8 cellular contexts compared by ENCODE assay signal in genomic region chr5:71456362-71456743, GRCh38. TPM values are rescaled to one million over a fixed set of nuclear protein-coding genes. Genes with fewer than 3 reads are reported as not detected.
DNase-seq lines count a peak whose midpoint lies in the region; ATAC-seq and TF ChIP-seq lines count a peak whose summit lies in the region.

No MANE protein-coding gene starts in this region.

- H3K4me1 ChIP-seq in heart left ventricle: peaks cover 4 to 28% (median 19%) of the 10 kb centered on the region in 12 donors
- H3K4me1 ChIP-seq in thymus (ENCODE audit: control insufficient read depth, insufficient read depth, low read length): no peaks in the 10 kb centered on the region

- POLR2A ChIA-PET in activated B cell treated with CpG ODN at 0.5 μM for 24 hours (lab: Charles Lee): interaction anchor here (1.4 kb wide), 1 partner anchor 131 kb away, joined by 11 read pairs; the partner anchor contains the start of gene MCCC2

- peak overlapping the region; percentile 97 for H3K4me3 Mint-ChIP-seq in activated B cell treated with CpG ODN at 0.5 μM for 24 hours
- peak overlapping the region; percentile 89 to 100 (median 95) for H3K4me3 Mint-ChIP-seq in immature natural killer cell

- TF ChIP-seq CTCF in heart left ventricle (IDR thresholded peaks at IDR 0.05) (no peak), activated B cell treated with CpG ODN at 0.5 μM for 24 hours (IDR thresholded peaks at IDR 0.05) (no peak)

- ATAC-seq in heart left ventricle: no peak
- ATAC-seq in Right ventricle myocardium superior (ENCODE audit: poor library complexity): no peak
- ATAC-seq in activated B cell treated with CpG ODN at 0.5 μM for 24 hours (ENCODE audit: low read depth): no peak

- H3K4me1 Mint-ChIP-seq in activated B cell treated with CpG ODN at 0.5 μM for 24 hours: peaks cover 23% of the 10 kb centered on the region
- peaks cover 27 to 40% of the 10 kb centered on the region in 2 donors for H3K4me1 Mint-ChIP-seq in immature natural killer cell

- no peaks in the 10 kb centered on the region for H3K9me3 ChIP-seq in heart left ventricle
- no peaks in the 10 kb centered on the region for H3K9me3 ChIP-seq in thymus (ENCODE audit: control insufficient read depth)

- H3K27me3 ChIP-seq in heart left ventricle (peaks cover 0 to 6% (median 0%) of the 10 kb centered on the region in 9 donors), thymus (ENCODE audit: control insufficient read depth, insufficient read depth) (no peaks in the 10 kb centered on the region)

- H3K27ac ChIP-seq in heart left ventricle: peak overlapping the region in 11 of 12 donors; percentile 84 to 93 (median 91)
- no peak overlapping the region for H3K27ac ChIP-seq in thymus (ENCODE audit: low read depth)

- H3K27me3 Mint-ChIP-seq in activated B cell treated with CpG ODN at 0.5 μM for 24 hours (peaks cover 6% of the 10 kb centered on the region), immature natural killer cell (ENCODE audit: low read depth in 3 of 3) (peaks cover 2 to 19% (median 15%) of the 10 kb centered on the region in 3 donors)

- intact Hi-C loops in heart left ventricle (cut with DNase I): no loop called here
- intact Hi-C loops in Right ventricle myocardium superior (cut with DNase I): no loop called here
- intact Hi-C loops in activated B cell treated with CpG ODN at 0.5 μM for 24 hours (cut with micrococcal nuclease): loop anchor here (1.0 to 5.0 kb wide), 4 partner anchors 131 to 1501 kb away; partner anchors contain the start of genes FCHO2, MCCC2, MRPS27 and PTCD2

- TF ChIP-seq POLR2A in heart left ventricle (IDR thresholded peaks at IDR 0.05): no peak

- H3K36me3 ChIP-seq in heart left ventricle: peaks cover 0 to 31% (median 30%) of the 10 kb centered on the region in 9 donors
- peaks cover 8% of the 10 kb centered on the region for H3K36me3 ChIP-seq in thymus (ENCODE audit: control insufficient read depth, insufficient read depth)

- WGBS in heart left ventricle, 4 donors: 2 to 6% (median 4%) methylated on average over 4 of the region's 4 CpGs
- 6% methylated on average over 4 of the region's 4 CpGs for WGBS in thymus

- H3K36me3 Mint-ChIP-seq in activated B cell treated with CpG ODN at 0.5 μM for 24 hours (ENCODE audit: low read depth) (peaks cover 32% of the 10 kb centered on the region), immature natural killer cell (peaks cover 3 to 11% (median 4%) of the 10 kb centered on the region in 3 donors)

- CTCF ChIA-PET in activated B cell treated with CpG ODN at 0.5 μM for 24 hours (lab: Charles Lee): no interaction called here

- H3K9me3 Mint-ChIP-seq in activated B cell treated with CpG ODN at 0.5 μM for 24 hours (no peaks in the 10 kb centered on the region), immature natural killer cell (no peaks in the 10 kb centered on the region)

- H3K27ac Mint-ChIP-seq in activated B cell treated with CpG ODN at 0.5 μM for 24 hours (peak overlapping the region; percentile 97), immature natural killer cell (peak overlapping the region; percentile 93 to 98 (median 97))

- DNase-seq in heart left ventricle: no peak
- no peak for DNase-seq in Right ventricle myocardium superior
- no peak for DNase-seq in activated B cell treated with CpG ODN at 0.5 μM for 24 hours
- no peak for DNase-seq in immature natural killer cell
- no peak for DNase-seq in UCSD-AML1 (lab: John Stamatoyannopoulos, UW; ENCODE audit: unreplicated experiment)
- DNase-seq in SIG-M5 (lab: John Stamatoyannopoulos, UW): no peak
- no peak for DNase-seq in medulla oblongata (ENCODE audit: extremely low spot score)

- H3K4me3 ChIP-seq in heart left ventricle: peak overlapping the region; percentile 68 to 96 (median 84)
- H3K4me3 ChIP-seq in thymus (ENCODE audit: low read length): peak overlapping the region; percentile 72

RNA-seq across cellular contexts. Expression of gene BDP1, which starts 0.9 kb away (rescaled TPM):
- total RNA-seq in heart left ventricle (10 to 100 TPM; 14.9 to 18.3 (median 17.6) TPM), Right ventricle myocardium superior (12.8 TPM), activated B cell treated with CpG ODN at 0.5 μM for 24 hours (46.2 and 50.4 TPM in 2 replicates)
- polyA plus RNA-seq in heart left ventricle (10 to 100 TPM in 1 of 2 donors, 1 to 10 TPM in 1; 9.9 to 13.9 TPM), immature natural killer cell (10 to 100 TPM in 1 of 3 donors, 1 to 10 TPM in 2; 1.3 to 15.0 (median 4.7) TPM), thymus (17.1 TPM)
